31 cellular contexts compared by ENCODE assay signal in genomic region chr21:30216041-30216723, GRCh38. TPM values are rescaled to one million over a fixed set of nuclear protein-coding genes. Genes with fewer than 3 reads are reported as not detected.
A peak's percentile ranks its signal among the peaks of the same experiment; 100 is the strongest.
DNase-seq lines count a peak whose midpoint lies in the region; ATAC-seq and TF ChIP-seq lines count a peak whose summit lies in the region.
"Had no signal": no experiment of that assay in that cellular context is flagged by ENCODE, and none has a peak within 500 bp of the region (broad histone marks: within the 10 kb centered on the region; RNA-seq: fewer than 3 reads in every experiment).

Gene CLDN8, minus strand, starts transcription at chr21:30216097. Its CDS starts 172 bp downstream, at chr21:30215925.

- peak in 1 of 2 donors; percentile 78 for DNase-seq in breast epithelium (ENCODE audit: low spot score in 2 of 2)
- no peak for DNase-seq in hepatocyte (ENCODE audit: low spot score)
- DNase-seq in ureter (ENCODE audit: low spot score): peak; percentile 59
- DNase-seq in DMS79 (lab: John Stamatoyannopoulos, UW): no peak
- no peak for DNase-seq in activated naive CD4-positive, alpha-beta T cell treated with anti-CD3 and anti-CD28 coated beads, Interleukin-2, amount 10 ng/mL, durations not matched to agents 7 days and 5 days
- DNase-seq: activated B cell treated with CpG ODN at 0.5 μM for 24 hours; activated CD4-positive, alpha-beta T cell treated with anti-CD3 and anti-CD28 coated beads, Interleukin-2, amount 50 U/mL, for 4 hours; activated naive CD4-positive, alpha-beta T cell treated with anti-CD3 and anti-CD28 coated beads for 36 hours; amniotic stem cell; effector memory CD4-positive, alpha-beta T cell; EL; gastrocnemius medialis; left ventricle myocardium inferior; MG63; NCI-H1417 treated with DMSO at 0.1 percent for 48 hours; NCI-H510A; right lobe of liver; stimulated activated CD4-positive, alpha-beta T cell treated with anti-CD3 and anti-CD28 coated beads, Interleukin-4, amount 100 ng/mL, for 1 hour; substantia nigra; SW 1271; T1000; uterus had no signal

- H3K79me2 ChIP-seq in hepatocyte: no peaks in the 10 kb centered on the region
- H3K79me2 ChIP-seq: parathyroid adenoma had no signal

- peak; percentile 42 for TF ChIP-seq POLR2A in breast epithelium (IDR thresholded peaks at IDR 0.05)

- H3K27ac ChIP-seq in breast epithelium (peak within 1 kb of the TSS; percentile 73 to 83), hepatocyte (no peak within 1 kb of the TSS), mucosa of rectum (ENCODE audit: low read depth in 2 of 2, low read length in 2 of 2) (peak within 1 kb of the TSS; percentile 67 to 77)
- H3K27ac ChIP-seq: esophagus muscularis mucosa, gastrocnemius medialis, left ventricle myocardium inferior, parathyroid adenoma, right lobe of liver, uterus had no signal

- 81% methylated on average over 5 of the region's 5 CpGs for WGBS in hepatocyte (ENCODE audit: low lambda C conversion rate, missing lambda C conversion rate)

- no peaks in the 10 kb centered on the region for H3K9me2 ChIP-seq in hepatocyte (replicated peaks; ENCODE audit: insufficient read depth)

- intact Hi-C loops in breast epithelium (cut with DNase I; ENCODE audit: low total_unique reads): no loop called here

- peak within 1 kb of the TSS in 2 of 3 donors; percentile 50 to 64 for H3K4me3 ChIP-seq in breast epithelium
- H3K4me3 ChIP-seq in hepatocyte: no peak within 1 kb of the TSS
- H3K4me3 ChIP-seq in mucosa of rectum (ENCODE audit: low read length in 2 of 2): peak within 1 kb of the TSS; percentile 68 to 69
- H3K4me3 ChIP-seq: esophagus muscularis mucosa, gastrocnemius medialis, GM12878, left ventricle myocardium inferior, MG63, right lobe of liver, uterus had no signal

- H3K27me3 Mint-ChIP-seq in activated naive CD4-positive, alpha-beta T cell treated with anti-CD3 and anti-CD28 coated beads, Interleukin-2, amount 10 ng/mL, durations not matched to agents 7 days and 5 days: no peaks in the 10 kb centered on the region
- H3K27me3 Mint-ChIP-seq: activated B cell treated with CpG ODN at 0.5 μM for 24 hours had no signal

- H3K27ac Mint-ChIP-seq in activated naive CD4-positive, alpha-beta T cell treated with anti-CD3 and anti-CD28 coated beads, Interleukin-2, amount 10 ng/mL, durations not matched to agents 7 days and 5 days: no peak within 1 kb of the TSS
- H3K27ac Mint-ChIP-seq: activated B cell treated with CpG ODN at 0.5 μM for 24 hours; activated naive CD4-positive, alpha-beta T cell treated with anti-CD3 and anti-CD28 coated beads for 36 hours had no signal

- H3K9me3 Mint-ChIP-seq in activated naive CD4-positive, alpha-beta T cell treated with anti-CD3 and anti-CD28 coated beads, Interleukin-2, amount 10 ng/mL, durations not matched to agents 7 days and 5 days: no peaks in the 10 kb centered on the region
- H3K9me3 Mint-ChIP-seq: activated B cell treated with CpG ODN at 0.5 μM for 24 hours; activated naive CD4-positive, alpha-beta T cell treated with anti-CD3 and anti-CD28 coated beads for 36 hours had no signal

- ATAC-seq in GM18861 (IDR thresholded peaks at IDR 0.05; ENCODE audit: unreplicated experiment): no peak
- ATAC-seq: gastrocnemius medialis, GM12878, right lobe of liver, Right ventricle myocardium inferior had no signal

- peak within 1 kb of the TSS; percentile 23 for H3K4me2 ChIP-seq in hepatocyte

- H3K36me3 ChIP-seq in breast epithelium (no peaks in the 10 kb centered on the region), hepatocyte (replicated peaks; ENCODE audit: insufficient read depth, low read depth) (no peaks in the 10 kb centered on the region), mucosa of rectum (ENCODE audit: control insufficient read depth in 2 of 2, insufficient read depth in 2 of 2, low read length in 2 of 2) (no peaks in the 10 kb centered on the region)
- H3K36me3 ChIP-seq: esophagus muscularis mucosa, gastrocnemius medialis, left ventricle myocardium inferior, MG63, right lobe of liver, uterus had no signal

- H4K20me1 ChIP-seq in hepatocyte (ENCODE audit: insufficient read depth, poor library complexity, severe bottlenecking): no peaks in the 10 kb centered on the region

- no peak within 1 kb of the TSS for H2AFZ ChIP-seq in hepatocyte
- H2AFZ ChIP-seq: parathyroid adenoma had no signal

- no peak within 1 kb of the TSS for H3K4me3 Mint-ChIP-seq in activated naive CD4-positive, alpha-beta T cell treated with anti-CD3 and anti-CD28 coated beads, Interleukin-2, amount 10 ng/mL, durations not matched to agents 7 days and 5 days
- H3K4me3 Mint-ChIP-seq: activated B cell treated with CpG ODN at 0.5 μM for 24 hours; activated naive CD4-positive, alpha-beta T cell treated with anti-CD3 and anti-CD28 coated beads for 36 hours had no signal

- no peaks in the 10 kb centered on the region for H3K4me1 ChIP-seq in breast epithelium
- H3K4me1 ChIP-seq in hepatocyte (ENCODE audit: insufficient read depth): no peaks in the 10 kb centered on the region
- H3K4me1 ChIP-seq in mucosa of rectum (ENCODE audit: control insufficient read depth in 2 of 2, insufficient read depth in 2 of 2, low read length in 2 of 2): peaks cover 3 to 13% of the 10 kb centered on the region in 2 donors
- H3K4me1 ChIP-seq: esophagus muscularis mucosa, gastrocnemius medialis, left ventricle myocardium inferior, parathyroid adenoma, right lobe of liver, uterus had no signal

- no peaks in the 10 kb centered on the region for H3K4me1 Mint-ChIP-seq in activated naive CD4-positive, alpha-beta T cell treated with anti-CD3 and anti-CD28 coated beads, Interleukin-2, amount 10 ng/mL, durations not matched to agents 7 days and 5 days
- H3K4me1 Mint-ChIP-seq: activated B cell treated with CpG ODN at 0.5 μM for 24 hours had no signal

- H3K27me3 ChIP-seq in breast epithelium: no peaks in the 10 kb centered on the region
- H3K27me3 ChIP-seq in hepatocyte: no peaks in the 10 kb centered on the region
- H3K27me3 ChIP-seq in mucosa of rectum (ENCODE audit: control insufficient read depth in 2 of 2, insufficient read depth in 2 of 2, low read length in 2 of 2): no peaks in the 10 kb centered on the region
- H3K27me3 ChIP-seq: esophagus muscularis mucosa, gastrocnemius medialis, MG63, right lobe of liver, uterus had no signal

- CTCF ChIA-PET in activated naive CD4-positive, alpha-beta T cell treated with anti-CD3 and anti-CD28 coated beads, Interleukin-2, amount 10 ng/mL, durations not matched to agents 7 days and 5 days (lab: Charles Lee): no interaction called here

- H3K9me3 ChIP-seq in breast epithelium: no peaks in the 10 kb centered on the region
- no peaks in the 10 kb centered on the region for H3K9me3 ChIP-seq in hepatocyte (ENCODE audit: low read depth)
- H3K9me3 ChIP-seq in mucosa of rectum (ENCODE audit: control insufficient read depth in 2 of 2, low read length in 2 of 2): no peaks in the 10 kb centered on the region
- H3K9me3 ChIP-seq: esophagus muscularis mucosa, gastrocnemius medialis, left ventricle myocardium inferior, MG63, right lobe of liver, uterus had no signal

- peak within 1 kb of the TSS in 1 of 2 donors; percentile 36 for H3K9ac ChIP-seq in mucosa of rectum (ENCODE audit: low read depth in 1 of 2, low read length in 2 of 2)
- H3K9ac ChIP-seq: parathyroid adenoma had no signal

- no peaks in the 10 kb centered on the region for H3K36me3 Mint-ChIP-seq in activated naive CD4-positive, alpha-beta T cell treated with anti-CD3 and anti-CD28 coated beads, Interleukin-2, amount 10 ng/mL, durations not matched to agents 7 days and 5 days

- TF ChIP-seq CTCF in breast epithelium (IDR thresholded peaks at IDR 0.05): no peak
- no peak for TF ChIP-seq CTCF in hepatocyte (IDR thresholded peaks at IDR 0.05; ENCODE audit: poor library complexity)

RNA-seq across cellular contexts. Expression of gene CLDN8, which starts in this region (rescaled TPM):
- total RNA-seq in breast epithelium: 100 to 1,000 TPM in 1 of 3 donors, 10 to 100 TPM in 1, under 1 TPM in 1; 0.16 to 213 (median 39.7) TPM
- 0.67 and 0.84 TPM in 2 replicates for total RNA-seq in hepatocyte
- 0.44 and 0.64 TPM in 2 replicates for polyA plus RNA-seq in hepatocyte
- 1.8 TPM for total RNA-seq in ureter
- total RNA-seq: activated B cell treated with CpG ODN at 0.5 μM for 24 hours; activated naive CD4-positive, alpha-beta T cell treated with anti-CD3 and anti-CD28 coated beads for 36 hours; esophagus muscularis mucosa; GM12878; HT-29; left ventricle myocardium inferior; mononuclear cell; right lobe of liver; Right ventricle myocardium inferior; uterus had no signal
- polyA plus RNA-seq: GM12878, neural cell had no signal
